In genomic region chr9:36436909-36437308, GRCh38 we compare ENCODE assay signal across 17 cellular contexts. TPM values are rescaled to one million over a fixed set of nuclear protein-coding genes. Genes with fewer than 3 reads are reported as not detected.
DNase-seq lines count a peak whose midpoint lies in the region; ATAC-seq and TF ChIP-seq lines count a peak whose summit lies in the region.
"Had no signal": no experiment of that assay in that cellular context is flagged by ENCODE, and none has a peak within 500 bp of the region (broad histone marks: within the 10 kb centered on the region; RNA-seq: fewer than 3 reads in every experiment).

No MANE protein-coding gene starts in this region.

- H3K4me3 ChIP-seq in body of pancreas (no peak overlapping the region), sigmoid colon (no peak overlapping the region)
- H3K4me3 ChIP-seq: suprapubic skin had no signal

- H3K4me3 Mint-ChIP-seq in natural killer cell (no peak overlapping the region), chondrocyte (ENCODE audit: unreplicated experiment) (no peak overlapping the region)
- no peak overlapping the region for H3K4me3 Mint-ChIP-seq in natural killer cell treated with Interleukin-12 subunit alpha and Interleukin-12 subunit beta and Interleukin-15 and Interleukin-18, amount 100 ng/mL, for 72 hours

- H3K27ac Mint-ChIP-seq in natural killer cell (peak overlapping the region; percentile 3 to 59), chondrocyte (ENCODE audit: unreplicated experiment) (no peak overlapping the region)
- H3K27ac Mint-ChIP-seq in natural killer cell treated with Interleukin-12 subunit alpha and Interleukin-12 subunit beta and Interleukin-15 and Interleukin-18, amount 100 ng/mL, for 72 hours, result no peak overlapping the region
- H3K27ac Mint-ChIP-seq: activated naive CD4-positive, alpha-beta T cell treated with anti-CD3 and anti-CD28 coated beads, Interleukin-2, amount 50 U/mL, for 72 hours had no signal

- H3K36me3 ChIP-seq in body of pancreas (replicated peaks in 1 of 2; ENCODE audit: insufficient read depth in 1 of 2, low read depth in 2 of 2), result no peaks in the 10 kb centered on the region
- H3K36me3 ChIP-seq in sigmoid colon, result no peaks in the 10 kb centered on the region
- H3K36me3 ChIP-seq: suprapubic skin had no signal

- H3K9me3 ChIP-seq in body of pancreas (no peaks in the 10 kb centered on the region), sigmoid colon (no peaks in the 10 kb centered on the region)
- H3K9me3 ChIP-seq: suprapubic skin had no signal

- H3K9me3 Mint-ChIP-seq in natural killer cell, result no peaks in the 10 kb centered on the region
- H3K9me3 Mint-ChIP-seq in natural killer cell treated with Interleukin-12 subunit alpha and Interleukin-12 subunit beta and Interleukin-15 and Interleukin-18, amount 100 ng/mL, for 72 hours, result no peaks in the 10 kb centered on the region
- H3K9me3 Mint-ChIP-seq in chondrocyte (ENCODE audit: low read depth), result no peaks in the 10 kb centered on the region
- H3K9me3 Mint-ChIP-seq: activated naive CD4-positive, alpha-beta T cell treated with anti-CD3 and anti-CD28 coated beads, Interleukin-2, amount 50 U/mL, for 72 hours had no signal

- TF ChIP-seq CTCF in natural killer cell (IDR thresholded peaks at IDR 0.05), result no peak
- TF ChIP-seq CTCF in body of pancreas (IDR thresholded peaks at IDR 0.05), result no peak
- no peak for TF ChIP-seq CTCF in sigmoid colon (IDR thresholded peaks at IDR 0.05)
- no peak for TF ChIP-seq CTCF in chondrocyte (IDR thresholded peaks at IDR 0.05)

- ATAC-seq in natural killer cell (no peak), body of pancreas (no peak), left lobe of liver (peak; percentile 23), GM18870 (IDR thresholded peaks at IDR 0.05; ENCODE audit: unreplicated experiment) (no peak)
- ATAC-seq in natural killer cell treated with Interleukin-12 subunit alpha and Interleukin-12 subunit beta and Interleukin-15 and Interleukin-18, amount 100 ng/mL, for 72 hours, result no peak
- ATAC-seq: activated naive CD4-positive, alpha-beta T cell treated with anti-CD3 and anti-CD28 coated beads, Interleukin-2, amount 50 U/mL, for 72 hours had no signal

- H3K27me3 Mint-ChIP-seq in natural killer cell (ENCODE audit: low read depth in 2 of 2) (no peaks in the 10 kb centered on the region), chondrocyte (ENCODE audit: low read depth) (no peaks in the 10 kb centered on the region)
- no peaks in the 10 kb centered on the region for H3K27me3 Mint-ChIP-seq in natural killer cell treated with Interleukin-12 subunit alpha and Interleukin-12 subunit beta and Interleukin-15 and Interleukin-18, amount 100 ng/mL, for 72 hours

- H3K36me3 Mint-ChIP-seq in natural killer cell (no peaks in the 10 kb centered on the region), chondrocyte (ENCODE audit: low read depth) (peaks cover 1% of the 10 kb centered on the region)
- H3K36me3 Mint-ChIP-seq in natural killer cell treated with Interleukin-12 subunit alpha and Interleukin-12 subunit beta and Interleukin-15 and Interleukin-18, amount 100 ng/mL, for 72 hours, result no peaks in the 10 kb centered on the region

- H3K4me1 Mint-ChIP-seq in natural killer cell (peaks cover 30 to 31% of the 10 kb centered on the region in 2 donors), chondrocyte (ENCODE audit: low read depth) (peaks cover 11% of the 10 kb centered on the region)
- H3K4me1 Mint-ChIP-seq in natural killer cell treated with Interleukin-12 subunit alpha and Interleukin-12 subunit beta and Interleukin-15 and Interleukin-18, amount 100 ng/mL, for 72 hours (ENCODE audit: low read depth in 2 of 2), result peaks cover 13 to 17% of the 10 kb centered on the region in 2 donors

- no peak for TF ChIP-seq POLR2A in body of pancreas (IDR thresholded peaks at IDR 0.05)
- TF ChIP-seq POLR2A in sigmoid colon (IDR thresholded peaks at IDR 0.05), result no peak

- DNase-seq in natural killer cell (no peak), body of pancreas (peak in 3 of 4 donors; percentile 16 to 46 (median 26)), left lobe of liver (ENCODE audit: low spot score) (no peak), sigmoid colon (no peak), HPDE6-E6E7 (ENCODE audit: extremely low spot score) (no peak), chondrocyte (ENCODE audit: low spot score) (no peak)
- no peak for DNase-seq in natural killer cell treated with Interleukin-12 subunit alpha and Interleukin-12 subunit beta and Interleukin-15 and Interleukin-18, amount 100 ng/mL, for 72 hours (ENCODE audit: low spot score)
- DNase-seq: activated CD4-positive, alpha-beta T cell treated with anti-CD3 and anti-CD28 coated beads for 1 hour; activated T-cell treated with anti-CD3 and anti-CD28 coated beads for 4 hours; central memory CD4-positive, alpha-beta T cell; erythroblast; HCEC 1CT; MM.1S had no signal

- H3K27ac ChIP-seq in body of pancreas, result no peak overlapping the region
- no peak overlapping the region for H3K27ac ChIP-seq in sigmoid colon
- H3K27ac ChIP-seq: HL-60, suprapubic skin had no signal

- no peak for TF ChIP-seq EP300 in sigmoid colon (IDR thresholded peaks at IDR 0.05)

- no peaks in the 10 kb centered on the region for H3K27me3 ChIP-seq in body of pancreas
- H3K27me3 ChIP-seq in sigmoid colon, result no peaks in the 10 kb centered on the region
- H3K27me3 ChIP-seq: suprapubic skin had no signal

- 25 to 50% methylated on average over 2 of the region's 2 CpGs for WGBS in body of pancreas, 2 donors
- WGBS in sigmoid colon, 2 donors, result 44 to 70% methylated on average over 2 of the region's 2 CpGs

- peaks cover 2% of the 10 kb centered on the region for H3K4me1 ChIP-seq in body of pancreas
- peaks cover 0 to 8% (median 2%) of the 10 kb centered on the region in 4 donors for H3K4me1 ChIP-seq in sigmoid colon
- H3K4me1 ChIP-seq: suprapubic skin had no signal

- intact Hi-C loops in natural killer cell (cut with micrococcal nuclease) (no loop called here), body of pancreas (cut with DNase I) (no loop called here), sigmoid colon (cut with DNase I) (no loop called here)

RNA-seq across cellular contexts. Expression of gene RNF38, which starts 36.8 kb away (rescaled TPM):
- total RNA-seq in natural killer cell, result 10 to 100 TPM; 70.9 to 90.0 (median 76.5) TPM
- total RNA-seq in natural killer cell treated with Interleukin-12 subunit alpha and Interleukin-12 subunit beta and Interleukin-15 and Interleukin-18, amount 100 ng/mL, for 72 hours, result 10 to 100 TPM; 43.9 to 56.9 TPM
- total RNA-seq in body of pancreas, result 10 to 100 TPM in 1 of 2 donors, 1 to 10 TPM in 1; 8.9 to 14.0 TPM
- 12.9 TPM for total RNA-seq in left lobe of liver
- 10 to 100 TPM; 38.5 to 56.3 (median 45.7) TPM for total RNA-seq in sigmoid colon
- 10 to 100 TPM in 2 of 3 donors, 1 to 10 TPM in 1; 9.2 to 12.7 (median 12.6) TPM for polyA plus RNA-seq in sigmoid colon
- 21.3 to 25.0 TPM (median 22.6 TPM) in 3 replicates for total RNA-seq in chondrocyte

Comparison
In these comparisons a context has a peak if more than half of its experiments do, and no peak if none do; other contexts are left out.
1. H3K27ac Mint-ChIP-seq: peak in natural killer cell (2 of 2); none in natural killer cell treated with Interleukin-12 subunit alpha and Interleukin-12 subunit beta and Interleukin-15 and Interleukin-18, amount 100 ng/mL, for 72 hours (0 of 2) and chondrocyte (single experiment).
2. DNase-seq: peak in body of pancreas (3 of 4); none in natural killer cell (single experiment), natural killer cell treated with Interleukin-12 subunit alpha and Interleukin-12 subunit beta and Interleukin-15 and Interleukin-18, amount 100 ng/mL, for 72 hours (single experiment), left lobe of liver (single experiment), sigmoid colon (single experiment), HPDE6-E6E7 (single experiment) and chondrocyte (single experiment).